Comparison of ENCODE assay signal across 23 cellular contexts in the genomic region with DNA sequence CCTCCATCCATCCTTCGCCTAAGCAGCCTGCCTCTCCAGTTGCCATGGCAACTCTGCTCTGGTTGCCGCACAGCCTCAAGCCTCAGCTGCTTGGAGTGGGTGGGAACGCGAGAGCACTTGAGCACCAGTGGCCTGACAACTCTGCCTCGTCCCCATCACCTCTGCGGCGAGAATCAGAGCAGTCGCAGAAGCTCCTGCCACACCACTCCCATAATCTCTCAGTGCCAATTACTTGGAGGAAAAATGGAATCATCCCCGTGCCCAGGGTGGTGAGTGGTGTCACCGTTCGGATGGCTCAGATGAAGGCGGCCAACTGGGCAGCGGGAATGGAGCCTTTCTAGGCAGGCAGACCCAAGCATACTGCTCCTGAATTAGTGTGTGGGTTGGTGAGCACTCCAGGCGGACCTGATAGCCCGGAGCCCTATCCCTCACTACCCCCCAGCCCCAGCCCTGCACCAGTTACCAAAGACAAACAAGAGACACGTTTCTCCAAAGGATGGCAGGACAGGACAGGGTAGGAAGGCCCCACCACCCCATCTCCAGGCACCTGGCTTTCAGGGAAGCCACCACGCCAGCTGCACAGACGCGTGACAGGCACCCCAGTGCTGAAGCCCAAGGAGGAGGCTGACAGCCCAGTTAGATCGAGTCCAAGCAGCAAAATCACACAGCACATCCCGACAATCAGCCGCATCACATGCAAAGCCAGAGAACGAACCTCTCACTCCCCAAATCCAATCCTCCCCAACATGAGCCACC.
DNase-seq lines count a peak whose midpoint lies in the region; ATAC-seq, FAIRE-seq and TF ChIP-seq lines count a peak whose summit lies in the region.
"Had no signal": no experiment of that assay in that cellular context is flagged by ENCODE, and none has a peak within 500 bp of the region (broad histone marks: within the 10 kb centered on the region; RNA-seq: fewer than 3 reads in every experiment).

No MANE protein-coding gene starts in this region.

- TF ChIP-seq EP300 in HepG2 (IDR thresholded peaks at IDR 0.05; ENCODE audit: low read depth in 2 of 2, low read length in 2 of 2): no peak
- no peak for TF ChIP-seq EP300 in HepG2 (CRISPR knock-in tag; IDR thresholded peaks at IDR 0.05; ENCODE audit: borderline replicate concordance)

- H3K4me2 ChIP-seq in HepG2 (ENCODE audit: low read depth, low read length) (no peak overlapping the region), osteoblast (ENCODE audit: insufficient read depth, low read length) (no peak overlapping the region)

- CTCF ChIA-PET in HepG2 (lab: Yijun Ruan, JAX; ENCODE audit: low intra/inter-chr PET ratio, low total read pairs): no interaction called here

- TF ChIP-seq POLR2A in HepG2 (IDR thresholded peaks at IDR 0.05; ENCODE audit: insufficient read depth in 1 of 2, low read depth in 2 of 2, low read length in 2 of 2) (no peak), right lobe of liver (IDR thresholded peaks at IDR 0.05) (no peak), prostate gland (IDR thresholded peaks at IDR 0.05) (no peak)

- H3K4me3 ChIP-seq in HepG2 (replicated peaks in 1 of 3; ENCODE audit: insufficient read depth in 1 of 3, low read depth in 2 of 3, low read length in 3 of 3): no peak overlapping the region
- H3K4me3 ChIP-seq in right lobe of liver: no peak overlapping the region
- no peak overlapping the region for H3K4me3 ChIP-seq in osteoblast (ENCODE audit: insufficient read depth, low read length)
- no peak overlapping the region for H3K4me3 ChIP-seq in prostate gland
- no peak overlapping the region for H3K4me3 ChIP-seq in brain microvascular endothelial cell (ENCODE audit: low read depth, low read length)
- H3K4me3 ChIP-seq: cardiac muscle cell, GM12878, left lung, psoas muscle, SK-N-MC had no signal

- 75% methylated on average over 16 of the region's 23 CpGs for WGBS in HepG2 (ENCODE audit: low lambda C conversion rate)
- 73% methylated on average over 8 of the region's 23 CpGs for WGBS in right lobe of liver (ENCODE audit: insufficient coverage, low coverage, low lambda C conversion rate, missing lambda C conversion rate)
- 70% methylated on average over 23 of the region's 23 CpGs for WGBS in prostate gland

- no peak overlapping the region for H3K27ac ChIP-seq in HepG2 (ENCODE audit: extremely low read length, insufficient read depth, low read length)
- no peak overlapping the region for H3K27ac ChIP-seq in right lobe of liver
- H3K27ac ChIP-seq in cingulate gyrus (ENCODE audit: low read depth, low read length): peak overlapping the region; percentile 81
- no peak overlapping the region for H3K27ac ChIP-seq in osteoblast (ENCODE audit: low read depth, low read length)
- H3K27ac ChIP-seq in prostate gland: no peak overlapping the region
- no peak overlapping the region for H3K27ac ChIP-seq in brain microvascular endothelial cell
- H3K27ac ChIP-seq: cardiac muscle cell, left lung, psoas muscle, SK-N-MC had no signal

- no peak for FAIRE-seq in HepG2 (lab: Jason Lieb, UNC)
- FAIRE-seq: GM12878 had no signal

- no peaks in the 10 kb centered on the region for H3K79me2 ChIP-seq in HepG2 (ENCODE audit: insufficient read depth, low read length)
- H3K79me2 ChIP-seq in osteoblast (ENCODE audit: insufficient read depth, low read length): no peaks in the 10 kb centered on the region

- no peaks in the 10 kb centered on the region for H3K36me3 ChIP-seq in HepG2 (replicated peaks in 1 of 2; ENCODE audit: control insufficient read depth in 1 of 2, insufficient read depth in 2 of 2, low read length in 2 of 2)
- H3K36me3 ChIP-seq in right lobe of liver: no peaks in the 10 kb centered on the region
- no peaks in the 10 kb centered on the region for H3K36me3 ChIP-seq in osteoblast (ENCODE audit: insufficient read depth, low read length)
- H3K36me3 ChIP-seq in prostate gland: no peaks in the 10 kb centered on the region
- H3K36me3 ChIP-seq in brain microvascular endothelial cell (replicated peaks): no peaks in the 10 kb centered on the region
- H3K36me3 ChIP-seq: cardiac muscle cell, left lung had no signal

- in situ Hi-C loops in HepG2 (cut with HindIII; ENCODE audit: extremely low pct_ligation_motif_present, low pct_unique_long_range_greater_than_20kb): no loop called here
- in situ Hi-C loops in brain microvascular endothelial cell (cut with HindIII; ENCODE audit: low pct_ligation_motif_present, low sequenced_read_pairs): no loop called here

- TF ChIP-seq RAD21 in HepG2 (CRISPR knock-in tag; IDR thresholded peaks at IDR 0.05): no peak

- POLR2A ChIA-PET in HepG2 (lab: Yijun Ruan, JAX): no interaction called here

- intact Hi-C loops in HepG2 (cut with micrococcal nuclease; ENCODE audit: unreplicated experiment) (no loop called here), right lobe of liver (cut with DNase I) (no loop called here), prostate gland (cut with DNase I) (no loop called here)

- TF ChIP-seq CTCF in HepG2 (CRISPR knock-in tag; IDR thresholded peaks at IDR 0.05) (no peak), right lobe of liver (IDR thresholded peaks at IDR 0.05) (no peak), osteoblast (IDR thresholded peaks at IDR 0.05; ENCODE audit: extremely low read depth, low read depth, low read length) (no peak), prostate gland (IDR thresholded peaks at IDR 0.05) (no peak), brain microvascular endothelial cell (IDR thresholded peaks at IDR 0.05; ENCODE audit: low read depth, low read length, missing control alignments) (no peak)

- DNase-seq in HepG2 (ENCODE audit: low spot score) (no peak), right lobe of liver (no peak), osteoblast (ENCODE audit: insufficient read length, low spot score, missing footprints) (peak; percentile 26), prostate gland (ENCODE audit: low spot score) (no peak), brain microvascular endothelial cell (no peak)
- DNase-seq: activated CD4-positive, alpha-beta T cell treated with anti-CD3 and anti-CD28 coated beads for 4 hours; activated naive CD8-positive, alpha-beta T cell treated with anti-CD3 and anti-CD28 coated beads, Interleukin-2, amount 10 ng/mL, durations not matched to agents 7 days and 5 days; activated T-cell treated with anti-CD3 and anti-CD28 coated beads for 4 hours; COR-L47; KBM-7; NCI-H1092 treated with DMSO at 0.1 percent for 48 hours; NCI-H510A; PC-3; stimulated activated CD4-positive, alpha-beta T cell treated with anti-CD3 and anti-CD28 coated beads, Interleukin-15, amount 100 ng/mL, for 24 hours; stimulated activated naive CD8-positive, alpha-beta T cell treated with anti-CD3 and anti-CD28 coated beads, Interleukin-15, amount 100 ng/mL, for 72 hours had no signal

- H3K9me3 ChIP-seq in HepG2 (ENCODE audit: low read length) (no peaks in the 10 kb centered on the region), right lobe of liver (no peaks in the 10 kb centered on the region), osteoblast (ENCODE audit: low read depth, low read length) (peaks cover 4% of the 10 kb centered on the region), prostate gland (no peaks in the 10 kb centered on the region)
- H3K9me3 ChIP-seq: psoas muscle had no signal

- H3K27me3 ChIP-seq in HepG2 (ENCODE audit: control insufficient read depth in 1 of 2, insufficient read depth in 2 of 2, low read length in 2 of 2): no peaks in the 10 kb centered on the region
- H3K27me3 ChIP-seq in right lobe of liver: no peaks in the 10 kb centered on the region
- H3K27me3 ChIP-seq in osteoblast (ENCODE audit: insufficient read depth, low read length): no peaks in the 10 kb centered on the region
- H3K27me3 ChIP-seq in prostate gland (replicated peaks; ENCODE audit: insufficient read depth): no peaks in the 10 kb centered on the region
- H3K27me3 ChIP-seq in brain microvascular endothelial cell (replicated peaks): no peaks in the 10 kb centered on the region
- H3K27me3 ChIP-seq: cardiac muscle cell, left lung had no signal

- H3K4me1 ChIP-seq in HepG2 (ENCODE audit: insufficient read depth, low read length) (no peaks in the 10 kb centered on the region), right lobe of liver (no peaks in the 10 kb centered on the region), osteoblast (ENCODE audit: insufficient read depth, low read length) (no peaks in the 10 kb centered on the region), prostate gland (replicated peaks) (no peaks in the 10 kb centered on the region)
- H3K4me1 ChIP-seq: left lung, psoas muscle had no signal

- H3K9ac ChIP-seq in HepG2 (ENCODE audit: insufficient read depth, low read depth, low read length): no peak overlapping the region

- no peak overlapping the region for H2AFZ ChIP-seq in HepG2 (ENCODE audit: low read length)
- no peak overlapping the region for H2AFZ ChIP-seq in osteoblast (ENCODE audit: low read length)

- ATAC-seq in HepG2: no peak
- no peak for ATAC-seq in right lobe of liver
- ATAC-seq in HG03439 (IDR thresholded peaks at IDR 0.05; ENCODE audit: unreplicated experiment): no peak
- ATAC-seq in HG03342 (IDR thresholded peaks at IDR 0.05; ENCODE audit: unreplicated experiment): no peak
- ATAC-seq: GM12878; left lung; PC-3; psoas muscle; stimulated activated naive CD8-positive, alpha-beta T cell treated with anti-CD3 and anti-CD28 coated beads, Interleukin-15, amount 100 ng/mL, for 72 hours had no signal

- H4K20me1 ChIP-seq in HepG2 (ENCODE audit: insufficient read depth, low read length) (peaks cover 50% of the 10 kb centered on the region), osteoblast (ENCODE audit: insufficient read depth, low read length) (no peaks in the 10 kb centered on the region)

- no TSS peak for BruUV-seq in HepG2 (replicated peaks; lab: Mats Ljungman, UMichigan)

TF ChIP-seq in HepG2, 621 proteins besides CTCF, POLR2A, EP300 and RAD21:
- TF ChIP-seq ATM (IDR thresholded peaks at IDR 0.05; ENCODE audit: borderline replicate concordance): no peak
- TF ChIP-seq RFX1 (IDR thresholded peaks at IDR 0.05): peak; percentile 36; the same call in 1 of the 2 replicates
